Comparison of ENCODE assay signal across 8 cellular contexts in the genomic region with DNA sequence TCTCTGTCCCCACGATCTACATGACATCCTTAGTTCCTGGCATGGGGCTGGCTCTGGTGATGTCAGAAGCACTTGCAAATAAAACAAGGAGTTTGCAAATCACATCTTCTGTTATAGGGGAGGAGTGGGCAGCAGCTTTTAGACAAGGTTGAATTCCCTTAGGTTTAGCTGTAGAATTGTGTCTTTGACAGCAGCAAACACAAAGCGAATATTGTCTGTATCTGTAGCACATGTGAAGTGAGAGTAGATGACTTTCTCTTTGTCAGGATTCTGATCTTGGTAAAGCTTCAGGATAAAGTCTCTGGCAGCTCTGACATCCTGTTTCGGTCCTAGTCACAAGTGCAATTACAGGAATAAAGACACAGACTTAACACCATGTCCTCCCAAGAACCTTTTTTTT.
"Had no signal": no experiment of that assay in that cellular context is flagged by ENCODE, and none has a peak within 500 bp of the region (broad histone marks: within the 10 kb centered on the region; RNA-seq: fewer than 3 reads in every experiment).

No MANE protein-coding gene starts in this region.

- DNase-seq: GM23248, GOT3, H7, H9, HCEC 1CT, HFFc6 had no signal

- ATAC-seq: GM23338, HCT116 had no signal
